ENCODE assay signal across 8 cellular contexts in genomic region chr2:211085056-211085680, GRCh38.
DNase-seq lines count a peak whose midpoint lies in the region; ATAC-seq and TF ChIP-seq lines count a peak whose summit lies in the region.

No MANE protein-coding gene starts in this region.

- H3K9me3 Mint-ChIP-seq in CD8-positive, alpha-beta T cell: no peaks in the 10 kb centered on the region

- no peaks in the 10 kb centered on the region for H3K27me3 Mint-ChIP-seq in CD8-positive, alpha-beta T cell (ENCODE audit: low read depth)

- H3K27ac ChIP-seq in CD8-positive, alpha-beta T cell (ENCODE audit: low read depth, low read length): no peak overlapping the region
- no peak overlapping the region for H3K27ac ChIP-seq in Panc1 (ENCODE audit: low read length)
- no peak overlapping the region for H3K27ac ChIP-seq in stomach

- no peaks in the 10 kb centered on the region for H3K4me1 Mint-ChIP-seq in CD8-positive, alpha-beta T cell (ENCODE audit: low read depth)

- no peak for ATAC-seq in CD8-positive, alpha-beta T cell
- ATAC-seq in GM18909 (IDR thresholded peaks at IDR 0.05; ENCODE audit: poor library complexity, unreplicated experiment) (peak; percentile 71), HG03565 (IDR thresholded peaks at IDR 0.05; ENCODE audit: unreplicated experiment) (peak; percentile 59), Panc1 (no peak), HG02763 (IDR thresholded peaks at IDR 0.05; ENCODE audit: unreplicated experiment) (no peak)

- TF ChIP-seq POLR2A in stomach (IDR thresholded peaks at IDR 0.05): no peak

- no peaks in the 10 kb centered on the region for H3K4me1 ChIP-seq in CD8-positive, alpha-beta T cell (ENCODE audit: insufficient read depth, low read length)
- H3K4me1 ChIP-seq in Panc1 (ENCODE audit: control insufficient read depth, insufficient read depth, low read length) (no peaks in the 10 kb centered on the region), stomach (no peaks in the 10 kb centered on the region)

- in situ Hi-C loops in Panc1 (cut with HindIII; ENCODE audit: low pct_unique_long_range_greater_than_20kb, low sequenced_read_pairs): no loop called here

- H3K27me3 ChIP-seq in CD8-positive, alpha-beta T cell (ENCODE audit: insufficient read depth, low read length): no peaks in the 10 kb centered on the region
- H3K27me3 ChIP-seq in Panc1 (ENCODE audit: control insufficient read depth, insufficient read depth, low read length) (no peaks in the 10 kb centered on the region), stomach (no peaks in the 10 kb centered on the region)

- no peak for TF ChIP-seq EP300 in stomach (IDR thresholded peaks at IDR 0.05)

- intact Hi-C loops in CD8-positive, alpha-beta T cell (cut with DNase I, micrococcal nuclease): loop anchor here in 1 of 2 experiments (5.0 kb wide), 1 partner anchor 1482 kb away; no protein-coding TSS in a partner anchor
- intact Hi-C loops in Panc1 (cut with micrococcal nuclease; ENCODE audit: unreplicated experiment): loop anchor here (5.0 to 10.0 kb wide), 3 partner anchors 72 to 1482 kb away; no protein-coding TSS in a partner anchor
- intact Hi-C loops in stomach (cut with DNase I; ENCODE audit: low total_unique reads): no loop called here

- H3K4me3 Mint-ChIP-seq in CD8-positive, alpha-beta T cell: no peak overlapping the region

- no peak overlapping the region for H3K4me3 ChIP-seq in CD8-positive, alpha-beta T cell (ENCODE audit: low read depth, low read length)
- H3K4me3 ChIP-seq in Panc1 (ENCODE audit: low read depth in 2 of 2, low read length in 2 of 2) (no peak overlapping the region), fibroblast of villous mesenchyme (ENCODE audit: low read depth, low read length) (no peak overlapping the region), stomach (no peak overlapping the region)

- DNase-seq in CD8-positive, alpha-beta T cell: no peak
- DNase-seq in Panc1 (ENCODE audit: low read depth, low spot score) (peak; percentile 13), fibroblast of villous mesenchyme (ENCODE audit: low read depth) (peak; percentile 6), stomach (no peak), T-helper 9 cell (no peak)

- 13 to 23% (median 17%) methylated on average over 5 of the region's 5 CpGs for WGBS in stomach, 5 donors

- no peak overlapping the region for H3K27ac Mint-ChIP-seq in CD8-positive, alpha-beta T cell

- POLR2A ChIA-PET in CD8-positive, alpha-beta T cell (lab: Charles Lee): no interaction called here
- POLR2A ChIA-PET in Panc1 (lab: Charles Lee): no interaction called here

- H3K9me3 ChIP-seq in CD8-positive, alpha-beta T cell (ENCODE audit: low read length): no peaks in the 10 kb centered on the region
- H3K9me3 ChIP-seq in Panc1 (ENCODE audit: control insufficient read depth, insufficient read depth, low read depth, low read length): no peaks in the 10 kb centered on the region
- H3K9me3 ChIP-seq in stomach: no peaks in the 10 kb centered on the region

- TF ChIP-seq CTCF in CD8-positive, alpha-beta T cell (IDR thresholded peaks at IDR 0.05): peak; percentile 37
- peak; percentile 69; the same call in 1 of the 2 replicates for TF ChIP-seq CTCF in Panc1 (IDR thresholded peaks at IDR 0.05)
- peak; percentile 47 for TF ChIP-seq CTCF in fibroblast of villous mesenchyme (IDR thresholded peaks at IDR 0.05; ENCODE audit: insufficient read depth, low read depth, low read length)
- peak in 4 of 7 experiments; percentile 39 to 49 (median 44) for TF ChIP-seq CTCF in stomach (IDR thresholded peaks at IDR 0.05)

- CTCF ChIA-PET in CD8-positive, alpha-beta T cell (lab: Charles Lee): no interaction called here
- CTCF ChIA-PET in Panc1 (lab: Charles Lee): no interaction called here

- H3K36me3 ChIP-seq in CD8-positive, alpha-beta T cell (ENCODE audit: insufficient read depth, low read length): no peaks in the 10 kb centered on the region
- no peaks in the 10 kb centered on the region for H3K36me3 ChIP-seq in Panc1 (ENCODE audit: control insufficient read depth, insufficient read depth, low read length)
- H3K36me3 ChIP-seq in stomach: no peaks in the 10 kb centered on the region

- BruUV-seq in Panc1 (replicated peaks; lab: Mats Ljungman, UMichigan): no TSS peak

- H3K36me3 Mint-ChIP-seq in CD8-positive, alpha-beta T cell: no peaks in the 10 kb centered on the region

Comparison
In these comparisons a context has a peak if more than half of its experiments do, and no peak if none do; other contexts are left out.
1. ATAC-seq: peak in GM18909 (single experiment) and HG03565 (single experiment); none in CD8-positive, alpha-beta T cell (single experiment), Panc1 (single experiment) and HG02763 (single experiment).
2. DNase-seq: peak in Panc1 (single experiment) and fibroblast of villous mesenchyme (single experiment); none in CD8-positive, alpha-beta T cell (0 of 7), stomach (single experiment) and T-helper 9 cell (single experiment).
3. Peak in every context shown above with its lines, with median percentiles within 50 percentile points of each other: CTCF ChIP-seq.